In the genomic region with DNA sequence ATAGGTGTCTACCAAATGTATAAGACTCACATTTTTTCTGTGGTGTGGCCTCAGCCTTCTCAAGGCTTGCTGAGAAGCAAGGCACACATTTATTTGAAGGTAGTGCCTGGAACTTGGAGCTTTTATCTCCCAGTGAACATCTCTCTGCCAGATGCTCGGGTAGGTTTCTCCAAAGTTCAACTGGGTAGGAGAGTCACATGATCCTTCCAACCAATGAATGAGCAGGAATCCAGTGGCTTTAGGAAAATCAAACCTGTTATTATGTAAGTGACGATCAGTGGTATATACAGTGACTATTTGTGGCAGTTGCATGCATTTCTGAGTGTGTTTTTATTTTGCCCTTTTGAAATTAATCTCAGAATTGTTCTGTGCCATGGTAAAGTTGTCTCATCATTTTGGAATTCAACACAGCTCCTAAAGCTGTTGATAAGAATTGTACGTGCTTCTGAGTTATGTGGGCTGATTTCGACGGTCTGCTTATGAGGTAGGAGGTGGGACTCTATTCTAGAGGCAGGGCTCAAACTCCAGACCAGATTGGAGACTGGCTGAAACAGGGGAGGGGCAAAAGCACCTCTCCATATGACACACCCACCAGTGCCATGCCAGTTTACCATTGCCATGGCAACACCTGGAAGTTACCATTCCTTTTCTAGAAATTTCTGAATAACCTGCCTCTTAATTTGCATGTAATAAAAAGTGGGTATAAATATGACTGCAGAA, we compare ENCODE assay signal across 22 cellular contexts. TPM values are rescaled to one million over a fixed set of nuclear protein-coding genes. Genes with fewer than 3 reads are reported as not detected.
DNase-seq lines count a peak whose midpoint lies in the region; ATAC-seq and TF ChIP-seq lines count a peak whose summit lies in the region.
"Had no signal": no experiment of that assay in that cellular context is flagged by ENCODE, and none has a peak within 500 bp of the region (broad histone marks: within the 10 kb centered on the region; RNA-seq: fewer than 3 reads in every experiment).

No MANE protein-coding gene starts in this region.

- no peaks in the 10 kb centered on the region for H3K27me3 ChIP-seq in upper lobe of right lung
- H3K27me3 ChIP-seq: gastrocnemius medialis had no signal

- H3K27ac ChIP-seq in upper lobe of right lung: no peak overlapping the region
- H3K27ac ChIP-seq: gastrocnemius medialis, WERI-Rb-1 had no signal

- no peak for TF ChIP-seq CTCF in upper lobe of right lung (IDR thresholded peaks at IDR 0.05)

- H3K4me3 ChIP-seq in upper lobe of right lung: no peak overlapping the region
- H3K4me3 ChIP-seq: gastrocnemius medialis had no signal

- DNase-seq in NCI-H1048 (lab: John Stamatoyannopoulos, UW) (peak; percentile 15), astrocyte of the hippocampus (ENCODE audit: low read depth, low spot score) (peak; percentile 65), kidney glomerular epithelial cell (lab: John Stamatoyannopoulos, UW) (peak; percentile 56), upper lobe of right lung (no peak), NCI-H524 treated with DMSO at 0.1 percent for 48 hours (lab: John Stamatoyannopoulos, UW) (no peak)
- DNase-seq: activated CD8-positive, alpha-beta T cell treated with anti-CD3 and anti-CD28 coated beads for 36 hours; activated naive CD4-positive, alpha-beta T cell treated with anti-CD3 and anti-CD28 coated beads, Interleukin-2, amount 10 ng/mL, durations not matched to agents 7 days and 5 days; activated T-cell treated with anti-CD3 and anti-CD28 coated beads, Interleukin-2, amount 50 U/mL, for 1 hour; AML-193; cortex of kidney; DND-41; gastrocnemius medialis; KG1; midbrain; NCI-H1092; NCI-H2081 treated with DMSO at 0.1 percent for 48 hours; NCI-H510A; substantia nigra; T-helper 1 cell; WERI-Rb-1 had no signal

- ATAC-seq in upper lobe of right lung (peak; percentile 65), GM21737 (IDR thresholded peaks at IDR 0.05; ENCODE audit: unreplicated experiment) (no peak), HG02642 (IDR thresholded peaks at IDR 0.05; ENCODE audit: poor library complexity, unreplicated experiment) (no peak)
- ATAC-seq: activated CD8-positive, alpha-beta T cell treated with anti-CD3 and anti-CD28 coated beads for 36 hours; gastrocnemius medialis had no signal

- no peaks in the 10 kb centered on the region for H3K4me1 ChIP-seq in upper lobe of right lung
- H3K4me1 ChIP-seq: gastrocnemius medialis had no signal

- no peaks in the 10 kb centered on the region for H3K9me3 ChIP-seq in upper lobe of right lung
- H3K9me3 ChIP-seq: gastrocnemius medialis had no signal

- H3K36me3 ChIP-seq in upper lobe of right lung: no peaks in the 10 kb centered on the region
- H3K36me3 ChIP-seq: gastrocnemius medialis, WERI-Rb-1 had no signal

- intact Hi-C loops in upper lobe of right lung (cut with DNase I): no loop called here

RNA-seq across cellular contexts. Expression of a gene that starts 57.6 kb away (rescaled TPM):
- 4.4 TPM for total RNA-seq in upper lobe of right lung

Comparison
In these comparisons a context has a peak if more than half of its experiments do, and no peak if none do; other contexts are left out.
1. DNase-seq: peak in NCI-H1048 (single experiment), astrocyte of the hippocampus (single experiment) and kidney glomerular epithelial cell (single experiment); none in upper lobe of right lung (single experiment) and NCI-H524 treated with DMSO at 0.1 percent for 48 hours (single experiment).